Comparison of ENCODE assay signal across 8 cellular contexts in genomic region chr7:101237206-101238067, GRCh38. TPM values are rescaled to one million over a fixed set of nuclear protein-coding genes. Genes with fewer than 3 reads are reported as not detected.
A peak's percentile ranks its signal among the peaks of the same experiment; 100 is the strongest.
DNase-seq lines count a peak whose midpoint lies in the region; ATAC-seq and TF ChIP-seq lines count a peak whose summit lies in the region.

Gene CLDN15, minus strand, starts transcription at chr7:101237802. Its CDS starts 221 bp downstream, at chr7:101237581.

- no peaks in the 10 kb centered on the region for H3K27me3 ChIP-seq in brain microvascular endothelial cell (replicated peaks)
- H3K27me3 ChIP-seq in lower lobe of right lung (ENCODE audit: low read depth) = no peaks in the 10 kb centered on the region

- H3K36me3 ChIP-seq in brain microvascular endothelial cell (replicated peaks) (peaks cover 32% of the 10 kb centered on the region), lower lobe of right lung (peaks cover 53% of the 10 kb centered on the region)

- H3K27ac ChIP-seq in brain microvascular endothelial cell (no peak within 1 kb of the TSS), lower lobe of right lung (peak within 1 kb of the TSS; percentile 79), temporal lobe (ENCODE audit: low read depth, low read length) (peak within 1 kb of the TSS; percentile 20)

- peak; percentile 8 to 19 for ATAC-seq in lower lobe of right lung
- ATAC-seq in HG02571 (IDR thresholded peaks at IDR 0.05; ENCODE audit: unreplicated experiment) = no peak

- no peak within 1 kb of the TSS for H3K4me3 ChIP-seq in brain microvascular endothelial cell (ENCODE audit: low read depth, low read length)
- peak within 1 kb of the TSS; percentile 6 for H3K4me3 ChIP-seq in lower lobe of right lung

- H3K9me3 ChIP-seq in lower lobe of right lung = no peaks in the 10 kb centered on the region

- no peak for TF ChIP-seq CTCF in brain microvascular endothelial cell (IDR thresholded peaks at IDR 0.05; ENCODE audit: low read depth, low read length, missing control alignments)
- no peak for TF ChIP-seq CTCF in lower lobe of right lung (IDR thresholded peaks at IDR 0.05)

- in situ Hi-C loops in brain microvascular endothelial cell (cut with HindIII; ENCODE audit: low pct_ligation_motif_present, low sequenced_read_pairs) = no loop called here

- intact Hi-C loops in lower lobe of right lung (cut with DNase I) = no loop called here

- DNase-seq in NCI-H82 (lab: John Stamatoyannopoulos, UW) (peak; percentile 56), NCI-H82 treated with DMSO at 0.1 percent for 48 hours (lab: John Stamatoyannopoulos, UW; ENCODE audit: unreplicated experiment) (no peak), brain microvascular endothelial cell (peak; percentile 38), lower lobe of right lung (no peak), NCI-H1930 (lab: John Stamatoyannopoulos, UW) (no peak), NK-92 (lab: John Stamatoyannopoulos, UW; ENCODE audit: unreplicated experiment) (no peak)

- H3K4me1 ChIP-seq in lower lobe of right lung = peaks cover 54% of the 10 kb centered on the region

RNA-seq across cellular contexts. Expression of gene CLDN15, which starts in this region (rescaled TPM):
- total RNA-seq in lower lobe of right lung = 11.1 TPM
- total RNA-seq in temporal lobe = 2.2 TPM

Comparison
In these comparisons a context has a peak if more than half of its experiments do, and no peak if none do; other contexts are left out.
1. DNase-seq: peak in NCI-H82 (single experiment) and brain microvascular endothelial cell (single experiment); none in NCI-H82 treated with DMSO at 0.1 percent for 48 hours (single experiment), lower lobe of right lung (single experiment), NCI-H1930 (0 of 2) and NK-92 (single experiment).